Comparison of ENCODE assay signal across 1 cellular context in genomic region chr2:218003994-218004419, GRCh38.
TF ChIP-seq lines count a peak whose summit lies in the region.

No MANE protein-coding gene starts in this region.

TF ChIP-seq in GM12878, 131 proteins besides CTCF, POLR2A, EP300 and RAD21:
- TF ChIP-seq ZBTB40 (IDR thresholded peaks at IDR 0.05; ENCODE audit: borderline replicate concordance) = no peak
- TF ChIP-seq RCOR1 (conservative IDR thresholded peaks at IDR 0.05; ENCODE audit: low read depth, low read length) = no peak
- TF ChIP-seq SPI1 (IDR thresholded peaks at IDR 0.05; ENCODE audit: borderline replicate concordance, insufficient read depth, low read depth, low read length) = no peak
- TF ChIP-seq ZNF274 (IDR thresholded peaks at IDR 0.05; ENCODE audit: insufficient read depth, insufficient read length) = no peak
- TF ChIP-seq ZNF217 (IDR thresholded peaks at IDR 0.05) = no peak
- TF ChIP-seq CBX5 (IDR thresholded peaks at IDR 0.05; ENCODE audit: low read depth) = no peak
- no peak for TF ChIP-seq TCF3 (IDR thresholded peaks at IDR 0.05; ENCODE audit: borderline replicate concordance, insufficient read depth, low read depth, low read length)
- TF ChIP-seq ATF7 (IDR thresholded peaks at IDR 0.05; ENCODE audit: low read depth) = no peak
- no peak for TF ChIP-seq RELA (IDR thresholded peaks at IDR 0.05; ENCODE audit: borderline replicate concordance, partially characterized antibody)
- no peak for TF ChIP-seq NBN (IDR thresholded peaks at IDR 0.05)
- TF ChIP-seq SRF (IDR thresholded peaks at IDR 0.05; ENCODE audit: low read depth in 2 of 2, low read length in 2 of 2) = no peak
- no peak for TF ChIP-seq ZNF687 (IDR thresholded peaks at IDR 0.05)
- TF ChIP-seq NFIC (IDR thresholded peaks at IDR 0.05; ENCODE audit: low read depth, low read length) = no peak
- TF ChIP-seq ZNF207 (IDR thresholded peaks at IDR 0.05; ENCODE audit: borderline replicate concordance) = no peak
- TF ChIP-seq LARP7 (IDR thresholded peaks at IDR 0.05) = no peak
- TF ChIP-seq IRF4 (IDR thresholded peaks at IDR 0.05; ENCODE audit: low read depth, low read length) = no peak
- no peak for TF ChIP-seq GATAD2B (conservative IDR thresholded peaks at IDR 0.05; ENCODE audit: low read depth)
- no peak for TF ChIP-seq IKZF2 (IDR thresholded peaks at IDR 0.05)
